Comparison of ENCODE assay signal across 8 cellular contexts in the genomic region with DNA sequence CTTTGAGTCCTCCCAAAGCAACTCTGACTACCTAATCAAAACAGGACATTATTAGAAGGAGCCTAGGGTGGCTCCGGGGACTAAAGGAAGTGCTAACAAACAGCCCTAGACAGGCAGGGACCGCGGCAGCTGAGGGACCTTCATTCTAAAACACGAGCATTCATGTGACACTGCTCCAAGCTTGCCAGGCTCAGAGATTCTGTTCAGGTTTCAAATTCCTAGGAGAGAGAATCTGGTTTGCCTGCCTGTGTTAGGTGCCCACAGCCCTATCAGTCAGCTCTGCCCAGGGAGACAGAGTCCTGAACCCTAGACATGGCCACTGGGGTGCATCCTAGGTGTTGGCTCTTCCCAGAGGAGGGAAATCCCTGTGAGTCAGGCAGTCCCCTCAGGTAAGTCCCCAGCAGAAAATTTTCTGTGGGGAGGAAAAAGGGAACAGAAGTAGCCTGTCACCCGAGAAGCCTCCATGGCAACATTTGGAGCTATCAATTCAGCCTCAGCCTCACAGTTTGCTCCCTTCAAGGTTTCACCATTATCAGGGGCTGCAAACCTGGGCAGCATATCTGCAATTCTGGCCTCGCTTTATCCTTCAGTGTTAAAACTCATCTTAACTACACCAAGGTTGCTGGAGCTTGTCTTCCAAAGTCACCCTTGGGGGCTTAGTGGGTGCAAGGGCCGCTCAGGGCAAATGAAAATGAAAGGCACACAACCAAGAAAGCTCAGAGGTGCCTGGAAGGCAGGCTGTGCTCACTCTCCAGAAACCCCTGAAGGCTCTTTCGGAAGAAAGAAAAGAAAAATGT. TPM values are rescaled to one million over a fixed set of nuclear protein-coding genes. Genes with fewer than 3 reads are reported as not detected.
DNase-seq lines count a peak whose midpoint lies in the region; ATAC-seq and TF ChIP-seq lines count a peak whose summit lies in the region.

No MANE protein-coding gene starts in this region.

- no peak overlapping the region for H2AFZ ChIP-seq in Karpas-422 (ENCODE audit: low read length)

- H3K27me3 ChIP-seq in BLaER1 treated with 17β-estradiol and CSF1 and Interleukin-3, amounts not matched to agents 10 nM and 100 nM, result no peaks in the 10 kb centered on the region
- H3K27me3 ChIP-seq in Karpas-422 (ENCODE audit: low read length) (no peaks in the 10 kb centered on the region), brain microvascular endothelial cell (replicated peaks) (no peaks in the 10 kb centered on the region)
- no peaks in the 10 kb centered on the region for H3K27me3 ChIP-seq in effector memory CD4-positive, alpha-beta T cell (replicated peaks; ENCODE audit: control insufficient read depth, insufficient read depth, low read length, poor library complexity, severe bottlenecking)

- peak overlapping the region; percentile 20 to 62 (median 53); a peak in 19 of 22 replicates for H3K27ac ChIP-seq in BLaER1 treated with 17β-estradiol and CSF1 and Interleukin-3, amounts not matched to agents 10 nM and 100 nM
- H3K27ac ChIP-seq in Karpas-422 (ENCODE audit: low read length) (no peak overlapping the region), brain microvascular endothelial cell (no peak overlapping the region)
- no peak overlapping the region for H3K27ac ChIP-seq in effector memory CD4-positive, alpha-beta T cell (ENCODE audit: insufficient read depth, low read length, poor library complexity, severe bottlenecking)

- no peak overlapping the region for H3K4me3 Mint-ChIP-seq in glutamatergic neuron (ENCODE audit: unreplicated experiment)

- H3K27me3 Mint-ChIP-seq in glutamatergic neuron (ENCODE audit: unreplicated experiment), result peaks cover 6% of the 10 kb centered on the region

- no peaks in the 10 kb centered on the region for H3K79me2 ChIP-seq in Karpas-422 (ENCODE audit: low read length)

- peaks cover 13% of the 10 kb centered on the region for H3K4me1 Mint-ChIP-seq in glutamatergic neuron (ENCODE audit: low read depth, unreplicated experiment)

- no peaks in the 10 kb centered on the region for H4K20me1 ChIP-seq in BLaER1 treated with 17β-estradiol and CSF1 and Interleukin-3, amounts not matched to agents 10 nM and 100 nM
- no peaks in the 10 kb centered on the region for H4K20me1 ChIP-seq in Karpas-422 (ENCODE audit: insufficient read depth, low read depth, low read length)

- no peaks in the 10 kb centered on the region for H3K36me3 ChIP-seq in BLaER1 treated with 17β-estradiol and CSF1 and Interleukin-3, amounts not matched to agents 10 nM and 100 nM
- H3K36me3 ChIP-seq in Karpas-422 (ENCODE audit: insufficient read depth, low read length) (no peaks in the 10 kb centered on the region), brain microvascular endothelial cell (replicated peaks) (no peaks in the 10 kb centered on the region)
- no peaks in the 10 kb centered on the region for H3K36me3 ChIP-seq in effector memory CD4-positive, alpha-beta T cell (ENCODE audit: control insufficient read depth, insufficient read depth, low read length)

- H3K4me1 ChIP-seq in BLaER1 treated with 17β-estradiol and CSF1 and Interleukin-3, amounts not matched to agents 10 nM and 100 nM, result peaks cover 67 to 90% (median 76%) of the 10 kb centered on the region in 10 experiments
- H3K4me1 ChIP-seq in Karpas-422 (ENCODE audit: low read length), result peaks cover 21% of the 10 kb centered on the region
- H3K4me1 ChIP-seq in effector memory CD4-positive, alpha-beta T cell (ENCODE audit: control insufficient read depth, insufficient read depth, low read length, poor library complexity, severe bottlenecking), result peaks cover 18% of the 10 kb centered on the region

- peak; percentile 40 for DNase-seq in Karpas-422
- peak; percentile 66 for DNase-seq in left kidney (ENCODE audit: low read depth, low spot score)
- no peak for DNase-seq in glutamatergic neuron
- no peak for DNase-seq in effector memory CD4-positive, alpha-beta T cell
- no peak for DNase-seq in brain microvascular endothelial cell
- no peak for DNase-seq in activated CD4-positive, alpha-beta T cell treated with anti-CD3 and anti-CD28 coated beads for 1 hour

- H3K36me3 Mint-ChIP-seq in glutamatergic neuron (ENCODE audit: unreplicated experiment), result no peaks in the 10 kb centered on the region

- H3K9ac ChIP-seq in BLaER1 treated with 17β-estradiol and CSF1 and Interleukin-3, amounts not matched to agents 10 nM and 100 nM, result peak overlapping the region; percentile 15 to 62 (median 51); a peak in 19 of 22 replicates
- no peak overlapping the region for H3K9ac ChIP-seq in Karpas-422 (ENCODE audit: low read length)

- TF ChIP-seq CTCF in glutamatergic neuron (IDR thresholded peaks at IDR 0.05; ENCODE audit: partially characterized antibody, unreplicated experiment), result no peak
- TF ChIP-seq CTCF in brain microvascular endothelial cell (IDR thresholded peaks at IDR 0.05; ENCODE audit: low read depth, low read length, missing control alignments), result no peak

- H3K27ac Mint-ChIP-seq in glutamatergic neuron (ENCODE audit: unreplicated experiment), result no peak overlapping the region

- no peak overlapping the region for H3K4me3 ChIP-seq in BLaER1 treated with 17β-estradiol and CSF1 and Interleukin-3, amounts not matched to agents 10 nM and 100 nM
- H3K4me3 ChIP-seq in Karpas-422 (ENCODE audit: low read length), result no peak overlapping the region
- H3K4me3 ChIP-seq in effector memory CD4-positive, alpha-beta T cell (ENCODE audit: insufficient read depth, low read depth, low read length, poor library complexity, severe bottlenecking), result no peak overlapping the region
- H3K4me3 ChIP-seq in brain microvascular endothelial cell (ENCODE audit: low read depth, low read length), result no peak overlapping the region

- H3K4me2 ChIP-seq in BLaER1 treated with 17β-estradiol and CSF1 and Interleukin-3, amounts not matched to agents 10 nM and 100 nM, result peak overlapping the region; percentile 56 to 97 (median 75)
- no peak overlapping the region for H3K4me2 ChIP-seq in Karpas-422 (ENCODE audit: low read depth, low read length, poor library complexity, severe bottlenecking)

- H3K9me3 Mint-ChIP-seq in glutamatergic neuron (ENCODE audit: unreplicated experiment), result peaks cover 4% of the 10 kb centered on the region

- peak; percentile 70 for ATAC-seq in GM19438 (IDR thresholded peaks at IDR 0.05; ENCODE audit: low read depth, unreplicated experiment)

- H3K9me2 ChIP-seq in Karpas-422 (replicated peaks; ENCODE audit: insufficient read depth, low read length), result no peaks in the 10 kb centered on the region

- in situ Hi-C loops in brain microvascular endothelial cell (cut with HindIII; ENCODE audit: low pct_ligation_motif_present, low sequenced_read_pairs), result no loop called here

- H3K9me3 ChIP-seq in BLaER1 treated with 17β-estradiol and CSF1 and Interleukin-3, amounts not matched to agents 10 nM and 100 nM (replicated peaks in 1 of 11), result no peaks in the 10 kb centered on the region
- no peaks in the 10 kb centered on the region for H3K9me3 ChIP-seq in Karpas-422 (ENCODE audit: low read length)
- H3K9me3 ChIP-seq in effector memory CD4-positive, alpha-beta T cell (ENCODE audit: control insufficient read depth, low read length), result no peaks in the 10 kb centered on the region

RNA-seq across cellular contexts. Expression of a gene that starts 28.6 kb away (rescaled TPM):
- total RNA-seq in Karpas-422 (2014; rRNA removed; shearing (Covaris generic); ENCODE audit: low replicate concordance), result 91.7 and 128 TPM in 2 replicates
- total RNA-seq in glutamatergic neuron (ENCODE audit: unreplicated experiment), result 301 TPM

Comparison
In these comparisons a context has a peak if more than half of its experiments do, and no peak if none do; other contexts are left out.
1. H3K27ac ChIP-seq: peak in BLaER1 treated with 17β-estradiol and CSF1 and Interleukin-3, amounts not matched to agents 10 nM and 100 nM (11 of 11); none in Karpas-422 (single experiment), effector memory CD4-positive, alpha-beta T cell (single experiment) and brain microvascular endothelial cell (single experiment).
2. DNase-seq: peak in Karpas-422 (single experiment) and left kidney (single experiment); none in glutamatergic neuron (single experiment), effector memory CD4-positive, alpha-beta T cell (0 of 3), brain microvascular endothelial cell (single experiment) and activated CD4-positive, alpha-beta T cell treated with anti-CD3 and anti-CD28 coated beads for 1 hour (single experiment).